24 cellular contexts compared by ENCODE assay signal in the genomic region with DNA sequence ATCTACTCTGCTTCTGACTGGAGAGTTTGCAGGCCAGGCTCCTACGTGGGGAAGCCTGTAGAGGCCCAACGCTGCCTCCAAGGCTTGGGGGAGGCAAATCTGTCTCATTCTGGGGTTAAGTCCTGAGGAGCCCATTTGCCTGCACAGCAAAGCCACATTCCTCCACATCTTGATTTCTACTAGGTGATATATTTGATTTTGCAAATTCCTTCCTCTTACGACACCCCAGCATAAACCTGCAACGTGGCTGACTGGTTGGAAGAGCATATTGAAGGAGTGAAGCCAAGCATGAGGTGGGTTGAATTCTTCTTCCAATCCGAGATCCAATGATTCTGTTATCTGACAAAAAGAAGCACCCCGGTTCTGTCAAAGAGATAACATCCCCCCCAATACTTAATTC.
"Had no signal": no experiment of that assay in that cellular context is flagged by ENCODE, and none has a peak within 500 bp of the region (broad histone marks: within the 10 kb centered on the region; RNA-seq: fewer than 3 reads in every experiment).

No MANE protein-coding gene starts in this region.

- H3K36me3 ChIP-seq: heart right ventricle, pancreas, transverse colon, WERI-Rb-1 had no signal

- H3K4me3 ChIP-seq: coronary artery, dorsolateral prefrontal cortex, heart right ventricle, pancreas, psoas muscle, testis, transverse colon had no signal

- DNase-seq: activated CD4-positive, alpha-beta memory T cell treated with anti-CD3 and anti-CD28 coated beads for 36 hours; activated CD4-positive, alpha-beta T cell treated with anti-CD3 and anti-CD28 coated beads for 48 hours; activated naive CD4-positive, alpha-beta T cell treated with Interleukin-2 at 50 U/mL for 16 hours; activated T-cell treated with anti-CD3 and anti-CD28 coated beads, Interleukin-2, amount 50 U/mL, for 4 hours; anterior cingulate cortex; dorsolateral prefrontal cortex; effector memory CD4-positive, alpha-beta T cell; foreskin melanocyte; kidney glomerular epithelial cell; naive thymus-derived CD4-positive, alpha-beta T cell; nucleus accumbens; pancreas; psoas muscle; stimulated activated CD4-positive, alpha-beta T cell treated with anti-CD3 and anti-CD28 coated beads, Interleukin-2, amount 100 ng/mL, for 48 hours; stimulated activated naive CD4-positive, alpha-beta T cell treated with Interleukin-2 at 50 U/mL for 16 hours; T-helper 17 cell; T1000; testis; transverse colon had no signal

- H3K9me3 ChIP-seq: heart right ventricle, pancreas, psoas muscle, testis, transverse colon had no signal

- H3K27ac ChIP-seq: dorsolateral prefrontal cortex, pancreas, psoas muscle, testis, transverse colon, WERI-Rb-1 had no signal

- H3K4me1 ChIP-seq: pancreas, psoas muscle, testis had no signal

- H3K27me3 ChIP-seq: dorsolateral prefrontal cortex, pancreas, testis, transverse colon had no signal

- ATAC-seq: activated CD4-positive, CD25-positive, alpha-beta regulatory T cell treated with anti-CD3 and anti-CD28 coated beads, Interleukin-2, amount 50 U/mL, for 24 hours; activated T-cell treated with anti-CD3 and anti-CD28 coated beads, Interleukin-2, amount 50 U/mL, for 4 hours; naive thymus-derived CD4-positive, alpha-beta T cell; pancreas; psoas muscle; SK-N-SH treated with all-trans-retinoic acid at 6 μM for 48 hours; T-helper 17 cell had no signal
